29 cellular contexts compared by ENCODE assay signal in genomic region chr7:65444211-65444842, GRCh38.
"Had no signal": no experiment of that assay in that cellular context is flagged by ENCODE, and none has a peak within 500 bp of the region (broad histone marks: within the 10 kb centered on the region; RNA-seq: fewer than 3 reads in every experiment).

No MANE protein-coding gene starts in this region.

- H3K79me2 ChIP-seq: parathyroid adenoma had no signal

- H3K9me3 ChIP-seq: ovary, psoas muscle, thoracic aorta, thyroid gland, vagina had no signal

- ATAC-seq: natural killer cell; psoas muscle; right cardiac atrium; sciatic nerve; stimulated activated naive B cell treated with anti-CD40 and anti-IgM and Interleukin-4, amounts not matched to agents 10 μg/mL and 1 μg/mL and 100 μg/mL, for 72 hours had no signal

- H3K27me3 ChIP-seq: neural progenitor cell, ovary, stomach, thyroid gland, tibial nerve, upper lobe of left lung, vagina had no signal

- H2AFZ ChIP-seq: neural progenitor cell, parathyroid adenoma had no signal

- H3K36me3 Mint-ChIP-seq: neural progenitor cell had no signal

- H3K27ac ChIP-seq: neural progenitor cell, ovary, parathyroid adenoma, psoas muscle, skin epidermis, spleen, stomach, thoracic aorta, thyroid gland, tibial nerve, upper lobe of left lung, vagina had no signal

- H3K4me1 Mint-ChIP-seq: nephron had no signal

- H3K4me1 ChIP-seq: neural progenitor cell, parathyroid adenoma, psoas muscle, stomach, thyroid gland, upper lobe of left lung had no signal

- H3K27ac Mint-ChIP-seq: natural killer cell; nephron; neural progenitor cell; progenitor cell of endocrine pancreas; stimulated activated naive B cell treated with anti-CD40 and anti-IgM and Interleukin-4, amounts not matched to agents 10 μg/mL and 1 μg/mL and 100 μg/mL, for 72 hours; stimulated activated naive CD8-positive, alpha-beta T cell treated with anti-CD3 and anti-CD28 coated beads, Interleukin-15, Interleukin-2, amounts not matched to agents 100 ng/mL and 50 ng/mL, for 24 hours had no signal

- H3K27me3 Mint-ChIP-seq: progenitor cell of endocrine pancreas had no signal

- H3K4me3 Mint-ChIP-seq: natural killer cell; nephron; neural progenitor cell; stimulated activated naive B cell treated with anti-CD40 and anti-IgM and Interleukin-4, amounts not matched to agents 10 μg/mL and 1 μg/mL and 100 μg/mL, for 72 hours; stimulated activated naive CD8-positive, alpha-beta T cell treated with anti-CD3 and anti-CD28 coated beads, Interleukin-15, Interleukin-2, amounts not matched to agents 100 ng/mL and 50 ng/mL, for 24 hours had no signal

- H3K36me3 ChIP-seq: neural progenitor cell, ovary, spleen, stomach, thoracic aorta, thyroid gland, tibial nerve, upper lobe of left lung, vagina had no signal

- H3K9ac ChIP-seq: neural progenitor cell, parathyroid adenoma had no signal

- H3K4me2 ChIP-seq: neural progenitor cell, smooth muscle cell had no signal

- DNase-seq: natural killer cell; occipital lobe; ovary; posterior cingulate gyrus; psoas muscle; right cardiac atrium; spleen; stimulated activated CD4-positive, alpha-beta T cell treated with anti-CD3 and anti-CD28 coated beads, Interleukin-12 subunit alpha, Interleukin-12 subunit beta, amount 100 ng/mL, for 4 hours; stimulated activated CD4-positive, alpha-beta T cell treated with anti-CD3 and anti-CD28 coated beads, Interleukin-1b, Interleukin-23, amount 100 ng/mL, for 48 hours; stimulated activated CD4-positive, alpha-beta T cell treated with anti-CD3 and anti-CD28 coated beads, Interleukin-4, amount 100 ng/mL, for 1 hour; stimulated activated CD4-positive, alpha-beta T cell treated with anti-CD3 and anti-CD28 coated beads, Interleukin-4, amount 100 ng/mL, for 4 hours; stimulated activated CD8-positive, alpha-beta memory T cell treated with anti-CD3 and anti-CD28 coated beads, Interleukin-4, amount 100 ng/mL, for 48 hours; stimulated activated naive B cell treated with anti-CD40 and anti-IgM and Interleukin-4, amounts not matched to agents 10 μg/mL and 1 μg/mL and 100 μg/mL, for 72 hours; stimulated activated naive CD4-positive, alpha-beta T cell treated with Interleukin-2 at 50 U/mL for 16 hours; stomach; thyroid gland; trophoblast cell had no signal

- H3K9me3 Mint-ChIP-seq: natural killer cell had no signal

- H3K4me3 ChIP-seq: neural progenitor cell, ovary, psoas muscle, skin epidermis, smooth muscle cell, spleen, stomach, thoracic aorta, thyroid gland, tibial nerve, upper lobe of left lung, vagina had no signal
